ENCODE assay signal across 9 cellular contexts in genomic region chr11:67071420-67072284, GRCh38. TPM values are rescaled to one million over a fixed set of nuclear protein-coding genes. Genes with fewer than 3 reads are reported as not detected.
DNase-seq lines count a peak whose midpoint lies in the region; ATAC-seq and TF ChIP-seq lines count a peak whose summit lies in the region.
"Had no signal": no experiment of that assay in that cellular context is flagged by ENCODE, and none has a peak within 500 bp of the region (broad histone marks: within the 10 kb centered on the region; RNA-seq: fewer than 3 reads in every experiment).

No MANE protein-coding gene starts in this region.

- DNase-seq in CD8-positive, alpha-beta T cell: peak; percentile 43 to 81 (median 70)
- peak; percentile 100 for DNase-seq in HuH-7.5 (ENCODE audit: low spot score)
- DNase-seq in UCSD-AML1 (lab: John Stamatoyannopoulos, UW; ENCODE audit: unreplicated experiment): peak; percentile 76
- peak; percentile 70 to 84 (median 76) for DNase-seq in body of pancreas
- DNase-seq in iPS-NIHi7 (ENCODE audit: extremely low spot score): peak; percentile 99
- peak; percentile 61 to 81 (median 75) for DNase-seq in stimulated activated CD4-positive, alpha-beta T cell treated with anti-CD3 and anti-CD28 coated beads, Interleukin-12 subunit alpha, Interleukin-12 subunit beta, amount 100 ng/mL, for 48 hours (ENCODE audit: low read depth in 2 of 3, low spot score in 1 of 3)
- no peak for DNase-seq in NCI-H1048 (lab: John Stamatoyannopoulos, UW)
- DNase-seq in RKO (ENCODE audit: low spot score): no peak

- no peaks in the 10 kb centered on the region for H3K36me3 Mint-ChIP-seq in CD8-positive, alpha-beta T cell

- TF ChIP-seq POLR2A in body of pancreas (IDR thresholded peaks at IDR 0.05): no peak

- WGBS in body of pancreas, 2 donors: 49 to 53% methylated on average over 22 to 44 of the region's 53 CpGs

- no peaks in the 10 kb centered on the region for H3K9me3 ChIP-seq in CD8-positive, alpha-beta T cell (ENCODE audit: low read length)
- no peaks in the 10 kb centered on the region for H3K9me3 ChIP-seq in body of pancreas

- peak; percentile 72 for TF ChIP-seq CTCF in CD8-positive, alpha-beta T cell (IDR thresholded peaks at IDR 0.05)
- peak; percentile 59 to 80 (median 71) for TF ChIP-seq CTCF in body of pancreas (IDR thresholded peaks at IDR 0.05)

- no peaks in the 10 kb centered on the region for H3K27me3 ChIP-seq in CD8-positive, alpha-beta T cell (ENCODE audit: insufficient read depth, low read length)
- no peaks in the 10 kb centered on the region for H3K27me3 ChIP-seq in body of pancreas

- H3K4me1 Mint-ChIP-seq in CD8-positive, alpha-beta T cell (ENCODE audit: low read depth): peaks cover 4% of the 10 kb centered on the region

- H3K4me1 ChIP-seq in CD8-positive, alpha-beta T cell (ENCODE audit: insufficient read depth, low read length): peaks cover 7% of the 10 kb centered on the region
- H3K4me1 ChIP-seq in body of pancreas: peaks cover 10% of the 10 kb centered on the region

- H3K27me3 Mint-ChIP-seq in CD8-positive, alpha-beta T cell (ENCODE audit: low read depth): peaks cover 5% of the 10 kb centered on the region

- CTCF ChIA-PET in CD8-positive, alpha-beta T cell (lab: Charles Lee): interaction anchor here (0.6 to 4.5 kb wide), 11 partner anchors 10 to 186 kb away, joined by 3 to 31 read pairs (median 4); partner anchors contain the start of genes PC and RHOD

- peak overlapping the region; percentile 72 for H3K4me3 Mint-ChIP-seq in CD8-positive, alpha-beta T cell

- no peaks in the 10 kb centered on the region for H3K36me3 ChIP-seq in CD8-positive, alpha-beta T cell (ENCODE audit: insufficient read depth, low read length)
- H3K36me3 ChIP-seq in body of pancreas (replicated peaks in 1 of 2; ENCODE audit: insufficient read depth in 1 of 2, low read depth in 2 of 2): no peaks in the 10 kb centered on the region

- no peak overlapping the region for H3K27ac Mint-ChIP-seq in CD8-positive, alpha-beta T cell

- POLR2A ChIA-PET in CD8-positive, alpha-beta T cell (lab: Charles Lee): no interaction called here

- intact Hi-C loops in CD8-positive, alpha-beta T cell (cut with DNase I, micrococcal nuclease): loop anchor here in 1 of 2 experiments (1.0 to 2.0 kb wide), 2 partner anchors 49 to 377 kb away; no protein-coding TSS in a partner anchor
- intact Hi-C loops in body of pancreas (cut with DNase I): no loop called here

- peak overlapping the region; percentile 46 for H3K4me3 ChIP-seq in CD8-positive, alpha-beta T cell (ENCODE audit: low read depth, low read length)
- no peak overlapping the region for H3K4me3 ChIP-seq in body of pancreas

- H3K27ac ChIP-seq in CD8-positive, alpha-beta T cell (ENCODE audit: low read depth, low read length): no peak overlapping the region
- H3K27ac ChIP-seq in body of pancreas: no peak overlapping the region

- peak; percentile 96 for ATAC-seq in CD8-positive, alpha-beta T cell
- peak; percentile 79 for ATAC-seq in body of pancreas

- H3K9me3 Mint-ChIP-seq in CD8-positive, alpha-beta T cell: no peaks in the 10 kb centered on the region

RNA-seq across cellular contexts. Expression of gene RHOD, which starts 15.0 kb away (rescaled TPM):
- under 1 TPM in 1 of 2 experiments, not detected in 1; 0.62 TPM for total RNA-seq in CD8-positive, alpha-beta T cell
- 10 to 100 TPM; 19.1 to 33.5 TPM for total RNA-seq in body of pancreas
- total RNA-seq: HT1080 had no signal

RNA-seq across cellular contexts. Expression of gene KDM2A, which starts 47.4 kb away (rescaled TPM):
- 100 to 1,000 TPM; 412 to 431 TPM for total RNA-seq in CD8-positive, alpha-beta T cell
- 10 to 100 TPM; 26.5 to 29.0 TPM for total RNA-seq in body of pancreas

RNA-seq across cellular contexts. Expression of gene SYT12, which starts 48.7 kb away (rescaled TPM):
- not detected for total RNA-seq in CD8-positive, alpha-beta T cell
- total RNA-seq in body of pancreas: under 1 TPM in 1 of 2 donors, not detected in 1; 0.78 TPM

Comparison
In these comparisons a context has a peak if more than half of its experiments do, and no peak if none do; other contexts are left out.
1. DNase-seq: peak in CD8-positive, alpha-beta T cell (7 of 7), HuH-7.5 (single experiment), UCSD-AML1 (single experiment), body of pancreas (4 of 4), iPS-NIHi7 (single experiment) and stimulated activated CD4-positive, alpha-beta T cell treated with anti-CD3 and anti-CD28 coated beads, Interleukin-12 subunit alpha, Interleukin-12 subunit beta, amount 100 ng/mL, for 48 hours (3 of 3); none in NCI-H1048 (single experiment) and RKO (single experiment).
2. RNA of gene RHOD, which starts 15.0 kb away (total RNA-seq): 19.1 to 33.5 TPM in body of pancreas; 0.62 TPM in CD8-positive, alpha-beta T cell; every median in the first group is over 10 times any median in the second.
3. RNA of gene KDM2A, which starts 47.4 kb away (total RNA-seq): 412 to 431 TPM in CD8-positive, alpha-beta T cell; 26.5 to 29.0 TPM in body of pancreas; every median in the first group is over 10 times any median in the second.